Comparison of ENCODE assay signal across 18 cellular contexts in the genomic region with DNA sequence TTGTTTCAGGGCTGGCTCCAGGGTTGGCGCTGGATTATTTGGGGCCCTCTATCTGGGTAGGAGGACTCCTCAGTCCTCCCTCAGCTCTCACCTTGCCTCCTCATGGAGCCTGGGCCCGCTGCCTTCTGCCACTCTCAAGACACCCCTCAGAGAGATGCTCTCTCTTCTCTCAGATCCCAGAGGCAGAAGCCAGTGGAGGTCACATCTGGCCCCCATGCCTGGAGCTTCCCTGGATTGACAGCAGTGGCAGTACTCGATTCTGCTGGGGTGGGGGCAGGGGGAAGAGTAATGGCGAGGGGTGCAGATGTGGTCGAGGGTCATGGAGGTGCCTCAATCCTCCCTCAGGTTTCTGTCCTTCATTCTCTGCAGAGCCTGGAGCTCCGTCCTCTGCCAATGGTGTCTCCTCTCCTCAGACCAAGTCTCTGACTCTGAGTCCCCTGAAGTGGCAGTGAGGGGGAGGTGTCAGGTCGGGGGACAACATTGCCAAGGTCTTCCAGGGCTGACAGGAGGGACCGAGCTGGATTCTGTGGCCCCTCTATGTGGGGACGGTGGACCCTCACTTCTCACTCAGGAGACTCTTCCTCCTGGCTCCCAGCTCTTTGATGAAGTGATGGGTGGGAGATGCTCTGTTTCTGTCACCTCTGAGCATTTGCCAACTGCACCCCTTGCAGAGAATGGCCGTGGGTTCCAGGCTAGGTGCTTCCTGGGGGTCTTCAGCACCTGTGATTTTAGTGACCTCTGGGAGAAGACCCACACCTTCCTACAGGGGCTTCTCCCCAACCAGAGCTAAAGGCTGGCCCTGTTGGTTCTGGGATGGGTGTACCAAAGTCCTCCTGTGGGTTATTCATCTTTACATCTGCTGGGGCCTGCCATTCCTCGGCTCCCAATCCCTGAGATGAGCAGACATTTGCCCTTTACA. TPM values are rescaled to one million over a fixed set of nuclear protein-coding genes. Genes with fewer than 3 reads are reported as not detected.
DNase-seq lines count a peak whose midpoint lies in the region; ATAC-seq and TF ChIP-seq lines count a peak whose summit lies in the region.
"Had no signal": no experiment of that assay in that cellular context is flagged by ENCODE, and none has a peak within 500 bp of the region (broad histone marks: within the 10 kb centered on the region; RNA-seq: fewer than 3 reads in every experiment).

No MANE protein-coding gene starts in this region.

- H3K4me1 Mint-ChIP-seq in activated CD4-positive, alpha-beta T cell treated with anti-CD3 and anti-CD28 coated beads, Interleukin-2, amount 10 ng/mL, durations not matched to agents 24 days and 14 days = no peaks in the 10 kb centered on the region
- no peaks in the 10 kb centered on the region for H3K4me1 Mint-ChIP-seq in endodermal cell
- H3K4me1 Mint-ChIP-seq: CD14-positive monocyte; CD4-positive, alpha-beta memory T cell; H9 had no signal

- H3K4me3 Mint-ChIP-seq in activated CD4-positive, alpha-beta T cell treated with anti-CD3 and anti-CD28 coated beads, Interleukin-2, amount 10 ng/mL, durations not matched to agents 24 days and 14 days = no peak overlapping the region
- H3K4me3 Mint-ChIP-seq in endodermal cell = no peak overlapping the region
- H3K4me3 Mint-ChIP-seq: CD14-positive monocyte; CD4-positive, alpha-beta memory T cell; H9 had no signal

- in situ Hi-C loops in mammary epithelial cell (cut with MboI; ENCODE audit: low sequenced_read_pairs in 2 of 2) = no loop called here

- no peak for ATAC-seq in left cardiac atrium
- ATAC-seq in sciatic nerve = no peak
- ATAC-seq in GM19395 (IDR thresholded peaks at IDR 0.05; ENCODE audit: unreplicated experiment) = no peak
- ATAC-seq: A549 had no signal

- H3K9ac ChIP-seq in endodermal cell (ENCODE audit: extremely low read depth, low read length, poor library complexity, severe bottlenecking) (no peak overlapping the region), mammary epithelial cell (ENCODE audit: insufficient read depth, low read length) (no peak overlapping the region)
- H3K9ac ChIP-seq: BLaER1 had no signal

- intact Hi-C loops in activated CD4-positive, alpha-beta T cell treated with anti-CD3 and anti-CD28 coated beads, Interleukin-2, amount 10 ng/mL, durations not matched to agents 24 days and 14 days (cut with micrococcal nuclease) = no loop called here
- intact Hi-C loops in left cardiac atrium (cut with DNase I) (no loop called here), sciatic nerve (cut with DNase I) (no loop called here), mammary epithelial cell (cut with micrococcal nuclease) (no loop called here)

- no peaks in the 10 kb centered on the region for H3K9me3 ChIP-seq in right atrium auricular region
- no peaks in the 10 kb centered on the region for H3K9me3 ChIP-seq in endodermal cell (ENCODE audit: control insufficient read depth, low read length)
- peaks cover 2% of the 10 kb centered on the region for H3K9me3 ChIP-seq in mammary epithelial cell (replicated peaks; ENCODE audit: insufficient read depth, low read length)
- H3K9me3 ChIP-seq: A549, BLaER1 had no signal

- no peaks in the 10 kb centered on the region for H4K20me1 ChIP-seq in mammary epithelial cell (ENCODE audit: insufficient read depth, low read length)
- H4K20me1 ChIP-seq: BLaER1 had no signal

- 89 to 100% methylated on average over 1 to 10 of the region's 11 CpGs for WGBS in endodermal cell (ENCODE audit: insufficient coverage in 1 of 2, insufficient read length in 1 of 2), 2 experiments
- 34% methylated on average over 7 of the region's 11 CpGs for WGBS in mammary epithelial cell (ENCODE audit: low coverage, missing lambda C conversion rate)

- H3K9me3 Mint-ChIP-seq in activated CD4-positive, alpha-beta T cell treated with anti-CD3 and anti-CD28 coated beads, Interleukin-2, amount 10 ng/mL, durations not matched to agents 24 days and 14 days = no peaks in the 10 kb centered on the region
- H3K9me3 Mint-ChIP-seq in endodermal cell = peaks cover 54% of the 10 kb centered on the region
- H3K9me3 Mint-ChIP-seq: CD4-positive, alpha-beta memory T cell had no signal

- dilution Hi-C loops in mammary epithelial cell (cut with HindIII; ENCODE audit: low sequenced_read_pairs) = no loop called here

- H3K4me3 ChIP-seq in right atrium auricular region (no peak overlapping the region), endodermal cell (ENCODE audit: low read length) (no peak overlapping the region), mammary epithelial cell (replicated peaks in 1 of 3; ENCODE audit: insufficient read depth in 1 of 3, low read depth in 2 of 3, low read length in 3 of 3) (no peak overlapping the region)
- H3K4me3 ChIP-seq: A549, BLaER1 had no signal

- CTCF ChIA-PET in mammary epithelial cell (lab: Charles Lee; ENCODE audit: low non-redundant PET) = no interaction called here

- TF ChIP-seq CTCF in right atrium auricular region (IDR thresholded peaks at IDR 0.05) (no peak), endodermal cell (conservative IDR thresholded peaks at IDR 0.05) (no peak), mammary epithelial cell (conservative IDR thresholded peaks at IDR 0.05 in 1 of 2, IDR thresholded peaks at IDR 0.05 in 1 of 2; ENCODE audit: extremely low read depth in 1 of 2, insufficient read depth in 1 of 2, low read depth in 1 of 2, low read length in 2 of 2) (no peak)

- no peak overlapping the region for H3K27ac Mint-ChIP-seq in activated CD4-positive, alpha-beta T cell treated with anti-CD3 and anti-CD28 coated beads, Interleukin-2, amount 10 ng/mL, durations not matched to agents 24 days and 14 days
- no peak overlapping the region for H3K27ac Mint-ChIP-seq in endodermal cell
- H3K27ac Mint-ChIP-seq: CD14-positive monocyte had no signal

- no peaks in the 10 kb centered on the region for H3K27me3 Mint-ChIP-seq in activated CD4-positive, alpha-beta T cell treated with anti-CD3 and anti-CD28 coated beads, Interleukin-2, amount 10 ng/mL, durations not matched to agents 24 days and 14 days
- no peaks in the 10 kb centered on the region for H3K27me3 Mint-ChIP-seq in endodermal cell (ENCODE audit: insufficient read depth)
- H3K27me3 Mint-ChIP-seq: CD4-positive, alpha-beta memory T cell had no signal

- H3K27me3 ChIP-seq in right atrium auricular region = no peaks in the 10 kb centered on the region
- H3K27me3 ChIP-seq in endodermal cell (ENCODE audit: control insufficient read depth, insufficient read depth, low read length, poor library complexity, severe bottlenecking) = no peaks in the 10 kb centered on the region
- H3K27me3 ChIP-seq in mammary epithelial cell (ENCODE audit: insufficient read depth, low read length) = no peaks in the 10 kb centered on the region
- H3K27me3 ChIP-seq: BLaER1 had no signal

- no peaks in the 10 kb centered on the region for H3K36me3 ChIP-seq in right atrium auricular region
- no peaks in the 10 kb centered on the region for H3K36me3 ChIP-seq in endodermal cell (ENCODE audit: control insufficient read depth, insufficient read depth, low read length)
- H3K36me3 ChIP-seq in mammary epithelial cell (ENCODE audit: insufficient read depth, low read length) = no peaks in the 10 kb centered on the region
- H3K36me3 ChIP-seq: BLaER1 had no signal

- H2AFZ ChIP-seq in mammary epithelial cell (ENCODE audit: low read depth, low read length) = no peak overlapping the region

- H3K4me1 ChIP-seq in right atrium auricular region (no peaks in the 10 kb centered on the region), endodermal cell (ENCODE audit: control insufficient read depth, insufficient read depth, low read length) (no peaks in the 10 kb centered on the region), mammary epithelial cell (ENCODE audit: insufficient read depth, low read length) (no peaks in the 10 kb centered on the region)
- H3K4me1 ChIP-seq: A549, BLaER1 had no signal

- BruUV-seq in mammary epithelial cell (replicated peaks; lab: Mats Ljungman, UMichigan) = no TSS peak

- H3K79me2 ChIP-seq in mammary epithelial cell (ENCODE audit: insufficient read depth, low read length) = no peaks in the 10 kb centered on the region

- DNase-seq in activated CD4-positive, alpha-beta T cell treated with anti-CD3 and anti-CD28 coated beads, Interleukin-2, amount 10 ng/mL, durations not matched to agents 24 days and 14 days = peak; percentile 17
- DNase-seq in activated CD4-positive, alpha-beta T cell treated with anti-CD3 and anti-CD28 coated beads, Interleukin-2, amount 50 U/mL, for 1 hour = no peak
- DNase-seq in right atrium auricular region (ENCODE audit: low spot score) = peak; percentile 52
- DNase-seq in left cardiac atrium = no peak
- DNase-seq in endodermal cell = peak; percentile 11
- peak; percentile 28 for DNase-seq in sciatic nerve (ENCODE audit: low spot score)
- DNase-seq in mammary epithelial cell = no peak
- DNase-seq: Calu3; CD4-positive, alpha-beta memory T cell; DMS79 treated with DMSO at 0.1 percent for 48 hours; GF-D8; H9 had no signal

- no peaks in the 10 kb centered on the region for H3K36me3 Mint-ChIP-seq in activated CD4-positive, alpha-beta T cell treated with anti-CD3 and anti-CD28 coated beads, Interleukin-2, amount 10 ng/mL, durations not matched to agents 24 days and 14 days (ENCODE audit: low read depth)
- H3K36me3 Mint-ChIP-seq in endodermal cell (ENCODE audit: low read depth) = no peaks in the 10 kb centered on the region
- H3K36me3 Mint-ChIP-seq: CD14-positive monocyte; CD4-positive, alpha-beta memory T cell had no signal

- H3K27ac ChIP-seq in right atrium auricular region = no peak overlapping the region
- H3K27ac ChIP-seq in endodermal cell (ENCODE audit: low read depth, low read length) = no peak overlapping the region
- no peak overlapping the region for H3K27ac ChIP-seq in mammary epithelial cell (ENCODE audit: insufficient read depth, low read depth, low read length)
- H3K27ac ChIP-seq: 22Rv1, A549, BLaER1 had no signal

- no peak overlapping the region for H3K4me2 ChIP-seq in mammary epithelial cell (ENCODE audit: insufficient read depth, low read depth, low read length)
- H3K4me2 ChIP-seq: A549, BLaER1 had no signal

RNA-seq across cellular contexts. Expression of gene HSFX1, which starts 10.9 kb away (rescaled TPM):
- 0.50 and 0.58 TPM in 2 replicates for total RNA-seq in activated CD4-positive, alpha-beta T cell treated with anti-CD3 and anti-CD28 coated beads, Interleukin-2, amount 10 ng/mL, durations not matched to agents 24 days and 14 days
- 1 to 10 TPM; 1.4 to 1.8 TPM for total RNA-seq in right atrium auricular region
- total RNA-seq in left cardiac atrium = 1 to 10 TPM; 2.3 TPM
- total RNA-seq in endodermal cell = 1 to 10 TPM; 3.2 to 3.4 TPM
- 1.2 TPM for polyA plus RNA-seq in endodermal cell (2013, experiment 1 of 2)
- polyA plus RNA-seq in endodermal cell (2013, experiment 2 of 2) = 1.1 TPM
- 2.9 TPM for total RNA-seq in sciatic nerve
- 1 to 10 TPM in 1 of 2 donors, under 1 TPM in 1; 0.94 to 1.0 TPM for total RNA-seq in mammary epithelial cell
- polyA plus RNA-seq in mammary epithelial cell = 0.23 TPM
- polyA minus RNA-seq in mammary epithelial cell = not detected
- polyA plus RNA-seq: CD14-positive monocyte; CD4-positive, alpha-beta memory T cell had no signal

RNA-seq across cellular contexts. Expression of gene MAGEA9, which starts 18.8 kb away (rescaled TPM):
- not detected in 2 replicates for total RNA-seq in activated CD4-positive, alpha-beta T cell treated with anti-CD3 and anti-CD28 coated beads, Interleukin-2, amount 10 ng/mL, durations not matched to agents 24 days and 14 days
- total RNA-seq in right atrium auricular region = not detected
- not detected for total RNA-seq in left cardiac atrium
- not detected for total RNA-seq in endodermal cell
- polyA plus RNA-seq in endodermal cell (2013, experiment 1 of 2) = not detected
- polyA plus RNA-seq in endodermal cell (2013, experiment 2 of 2) = not detected
- total RNA-seq in sciatic nerve = not detected
- total RNA-seq in mammary epithelial cell = not detected
- not detected for polyA plus RNA-seq in mammary epithelial cell
- not detected for polyA minus RNA-seq in mammary epithelial cell
- total RNA-seq: Calu3; CD4-positive, alpha-beta memory T cell; H1 had no signal
- polyA plus RNA-seq: A549; CD14-positive monocyte; CD4-positive, alpha-beta memory T cell; H1 had no signal

RNA-seq across cellular contexts. Expression of gene MAGEA11, which starts 51.1 kb away (rescaled TPM):
- total RNA-seq in activated CD4-positive, alpha-beta T cell treated with anti-CD3 and anti-CD28 coated beads, Interleukin-2, amount 10 ng/mL, durations not matched to agents 24 days and 14 days = not detected in 2 replicates
- total RNA-seq in right atrium auricular region (not detected), left cardiac atrium (not detected), endodermal cell (not detected), sciatic nerve (not detected), mammary epithelial cell (not detected)
- polyA plus RNA-seq in endodermal cell (2013, experiment 1 of 2) = 0.18 TPM
- polyA plus RNA-seq in endodermal cell (2013, experiment 2 of 2) = 0.12 TPM
- polyA plus RNA-seq in mammary epithelial cell = not detected
- polyA minus RNA-seq in mammary epithelial cell = not detected
- total RNA-seq: Calu3; CD4-positive, alpha-beta memory T cell; H1; H9 had no signal
- polyA plus RNA-seq: A549; CD14-positive monocyte; CD4-positive, alpha-beta memory T cell; H1 had no signal

Comparison
In these comparisons a context has a peak if more than half of its experiments do, and no peak if none do; other contexts are left out.
1. DNase-seq: peak in activated CD4-positive, alpha-beta T cell treated with anti-CD3 and anti-CD28 coated beads, Interleukin-2, amount 10 ng/mL, durations not matched to agents 24 days and 14 days (single experiment), right atrium auricular region (single experiment), endodermal cell (single experiment) and sciatic nerve (single experiment); none in activated CD4-positive, alpha-beta T cell treated with anti-CD3 and anti-CD28 coated beads, Interleukin-2, amount 50 U/mL, for 1 hour (single experiment), left cardiac atrium (single experiment) and mammary epithelial cell (single experiment).